1 cellular context compared by ENCODE assay signal in genomic region chr22:24146791-24147353, GRCh38.
TF ChIP-seq lines count a peak whose summit lies in the region.

No MANE protein-coding gene starts in this region.

TF ChIP-seq in H1, 55 proteins besides CTCF, POLR2A, EP300 and RAD21 (continued from another document):
- TF ChIP-seq E2F6 (IDR thresholded peaks at IDR 0.05) (no peak), HDAC2 (IDR thresholded peaks at IDR 0.05; ENCODE audit: borderline replicate concordance in 1 of 2, low read depth in 2 of 2, low read length in 2 of 2) (no peak), ATF2 (IDR thresholded peaks at IDR 0.05; ENCODE audit: low read length) (no peak), POLR2AphosphoS5 (IDR thresholded peaks at IDR 0.05; ENCODE audit: low read depth, low read length) (no peak)
TF ChIP-seq in H1: peak in this region for 2.
